In the genomic region with DNA sequence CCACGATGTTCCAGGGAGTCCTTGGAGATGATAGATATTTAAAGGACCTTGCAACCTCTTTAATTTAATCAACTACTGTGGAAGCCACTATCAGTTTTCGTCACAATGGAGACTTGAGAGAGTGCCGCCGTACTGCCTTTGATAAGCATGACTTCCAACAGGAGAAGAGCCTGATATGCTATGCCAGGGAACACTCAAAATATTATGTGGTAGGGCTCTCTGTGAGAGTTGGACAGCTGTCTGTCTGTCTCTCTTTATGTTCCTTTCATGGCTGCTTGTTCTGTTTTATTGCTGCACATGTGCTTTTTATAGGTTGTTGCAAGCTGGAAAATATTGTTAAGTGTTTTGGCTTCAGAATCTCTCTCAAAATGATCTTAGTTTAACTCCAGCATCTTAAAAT, we compare ENCODE assay signal across 27 cellular contexts.
"Had no signal": no experiment of that assay in that cellular context is flagged by ENCODE, and none has a peak within 500 bp of the region (broad histone marks: within the 10 kb centered on the region; RNA-seq: fewer than 3 reads in every experiment).

No MANE protein-coding gene starts in this region.

- H3K27ac ChIP-seq: colonic mucosa, esophagus muscularis mucosa, foreskin keratinocyte, gastroesophageal sphincter, heart right ventricle, lower lobe of right lung, prostate gland, right lobe of liver, stomach, thyroid gland, vagina had no signal

- H3K4me1 ChIP-seq: colonic mucosa, foreskin keratinocyte, lower lobe of right lung, prostate gland, right lobe of liver, stomach, thyroid gland had no signal

- H3K36me3 ChIP-seq: colonic mucosa, gastroesophageal sphincter, heart right ventricle, lower lobe of right lung, prostate gland, right lobe of liver, stomach, thyroid gland, vagina had no signal

- H3K27me3 ChIP-seq: colonic mucosa, esophagus muscularis mucosa, foreskin keratinocyte, gastroesophageal sphincter, heart right ventricle, right lobe of liver, stomach, thyroid gland, vagina had no signal

- DNase-seq: colonic mucosa; effector memory CD4-positive, alpha-beta T cell; foreskin keratinocyte; heart right ventricle; hypothalamus; immature natural killer cell; islet precursor cell; kidney glomerular epithelial cell; lower lobe of right lung; naive thymus-derived CD8-positive, alpha-beta T cell; nephron progenitor cell; nucleus accumbens; right lobe of liver; stimulated activated CD4-positive, alpha-beta T cell treated with anti-CD3 and anti-CD28 coated beads, Interleukin-12 subunit alpha, Interleukin-12 subunit beta, amount 100 ng/mL, for 4 hours; stimulated activated CD4-positive, alpha-beta T cell treated with anti-CD3 and anti-CD28 coated beads, Interleukin-1b, Interleukin-23, amount 100 ng/mL, for 48 hours; stimulated activated CD4-positive, alpha-beta T cell treated with anti-CD3 and anti-CD28 coated beads, Interleukin-4, amount 100 ng/mL, for 1 hour; stimulated activated CD8-positive, alpha-beta memory T cell treated with anti-CD3 and anti-CD28 coated beads, Interleukin-4, amount 100 ng/mL, for 48 hours; stimulated activated naive CD4-positive, alpha-beta T cell treated with Interleukin-2 at 50 U/mL for 16 hours; stomach; thyroid gland; trophoblast cell had no signal

- H3K4me2 ChIP-seq: smooth muscle cell had no signal

- ATAC-seq: foreskin keratinocyte; gastroesophageal sphincter; left lobe of liver; lower lobe of right lung; naive thymus-derived CD8-positive, alpha-beta T cell; right lobe of liver had no signal

- H3K9me3 ChIP-seq: colonic mucosa, esophagus muscularis mucosa, gastroesophageal sphincter, heart right ventricle, lower lobe of right lung, prostate gland, right lobe of liver, stomach, thyroid gland, vagina had no signal

- H3K4me3 ChIP-seq: colonic mucosa, esophagus muscularis mucosa, gastroesophageal sphincter, heart right ventricle, lower lobe of right lung, prostate gland, right lobe of liver, smooth muscle cell, stomach, thyroid gland, vagina had no signal
